Comparison of ENCODE assay signal across 9 cellular contexts in genomic region chr17:58757162-58757613, GRCh38. TPM values are rescaled to one million over a fixed set of nuclear protein-coding genes. Genes with fewer than 3 reads are reported as not detected.
A peak's percentile ranks its signal among the peaks of the same experiment; 100 is the strongest.
DNase-seq lines count a peak whose midpoint lies in the region; ATAC-seq and TF ChIP-seq lines count a peak whose summit lies in the region.
"Had no signal": no experiment of that assay in that cellular context is flagged by ENCODE, and none has a peak within 500 bp of the region (broad histone marks: within the 10 kb centered on the region; RNA-seq: fewer than 3 reads in every experiment).

No MANE protein-coding gene starts in this region.

- no peak overlapping the region for H3K27ac Mint-ChIP-seq in activated CD8-positive, alpha-beta T cell treated with anti-CD3 and anti-CD28 coated beads, Interleukin-2, amount 10 ng/mL, durations not matched to agents 7 days and 5 days
- no peak overlapping the region for H3K27ac Mint-ChIP-seq in memory B cell

- H3K27ac ChIP-seq in A673 (ENCODE audit: low read depth, low read length, poor library complexity, severe bottlenecking) (no peak overlapping the region), adrenal gland (peak overlapping the region in 2 of 5 donors; percentile 4 to 6), PC-9 (no peak overlapping the region)

- POLR2A ChIA-PET in A673 (lab: Charles Lee; ENCODE audit: low non-redundant PET), result interaction anchor here (0.6 kb wide), 1 partner anchor 453 kb away, joined by 3 read pairs; the partner anchor contains the start of gene SMG8
- POLR2A ChIA-PET in activated CD8-positive, alpha-beta T cell treated with anti-CD3 and anti-CD28 coated beads, Interleukin-2, amount 10 ng/mL, durations not matched to agents 7 days and 5 days (lab: Charles Lee), result interaction anchor here (2.3 kb wide), 1 partner anchor 125 kb away, joined by 9 read pairs; no protein-coding TSS in a partner anchor
- POLR2A ChIA-PET in PC-9 (lab: Charles Lee; ENCODE audit: unreplicated experiment), result no interaction called here

- peaks cover 3% of the 10 kb centered on the region for H3K4me1 ChIP-seq in A673 (ENCODE audit: insufficient read depth, low read length, poor library complexity, severe bottlenecking)
- H3K4me1 ChIP-seq in ES-I3 (ENCODE audit: insufficient read depth, low read length), result peaks cover 8% of the 10 kb centered on the region
- peaks cover 0 to 17% of the 10 kb centered on the region in 2 donors for H3K4me1 ChIP-seq in adrenal gland (replicated peaks in 1 of 2)
- no peaks in the 10 kb centered on the region for H3K4me1 ChIP-seq in PC-9 (replicated peaks; ENCODE audit: insufficient read depth)

- no peaks in the 10 kb centered on the region for H4K20me1 ChIP-seq in PC-9 (ENCODE audit: insufficient read depth)

- no peak overlapping the region for H3K4me2 ChIP-seq in PC-9

- no peaks in the 10 kb centered on the region for H3F3A ChIP-seq in PC-9 (ENCODE audit: insufficient read depth, low read depth)

- H3K9me3 ChIP-seq in A673 (ENCODE audit: low read depth, low read length, poor library complexity, severe bottlenecking) (no peaks in the 10 kb centered on the region), ES-I3 (ENCODE audit: control insufficient read depth, insufficient read depth, low read length) (no peaks in the 10 kb centered on the region), adrenal gland (replicated peaks in 1 of 3) (no peaks in the 10 kb centered on the region), PC-9 (ENCODE audit: insufficient read depth, low read depth) (no peaks in the 10 kb centered on the region)

- H3K9me2 ChIP-seq in PC-9 (ENCODE audit: insufficient read depth), result no peaks in the 10 kb centered on the region

- H3K36me3 ChIP-seq in A673 (ENCODE audit: insufficient read depth, low read length, poor library complexity, severe bottlenecking) (no peaks in the 10 kb centered on the region), ES-I3 (ENCODE audit: insufficient read depth, low read length) (no peaks in the 10 kb centered on the region), adrenal gland (replicated peaks in 1 of 2) (no peaks in the 10 kb centered on the region), PC-9 (ENCODE audit: low read depth) (no peaks in the 10 kb centered on the region)

- H3K27me3 Mint-ChIP-seq in activated CD8-positive, alpha-beta T cell treated with anti-CD3 and anti-CD28 coated beads, Interleukin-2, amount 10 ng/mL, durations not matched to agents 7 days and 5 days (ENCODE audit: low read depth), result peaks cover 60% of the 10 kb centered on the region
- peaks cover 14% of the 10 kb centered on the region for H3K27me3 Mint-ChIP-seq in memory B cell

- TF ChIP-seq POLR2A in adrenal gland (IDR thresholded peaks at IDR 0.05), result no peak

- CTCF ChIA-PET in A673 (lab: Charles Lee), result no interaction called here
- CTCF ChIA-PET in activated CD8-positive, alpha-beta T cell treated with anti-CD3 and anti-CD28 coated beads, Interleukin-2, amount 10 ng/mL, durations not matched to agents 7 days and 5 days (lab: Charles Lee), result interaction anchor here (1.3 kb wide), 1 partner anchor 248 kb away, joined by 3 read pairs; no protein-coding TSS in a partner anchor
- CTCF ChIA-PET in PC-9 (lab: Charles Lee), result no interaction called here

- ATAC-seq in activated CD8-positive, alpha-beta T cell treated with anti-CD3 and anti-CD28 coated beads, Interleukin-2, amount 10 ng/mL, durations not matched to agents 7 days and 5 days, result no peak
- ATAC-seq in memory B cell (ENCODE audit: low read depth), result no peak

- no peaks in the 10 kb centered on the region for H3K36me3 Mint-ChIP-seq in activated CD8-positive, alpha-beta T cell treated with anti-CD3 and anti-CD28 coated beads, Interleukin-2, amount 10 ng/mL, durations not matched to agents 7 days and 5 days (ENCODE audit: low read depth)
- H3K36me3 Mint-ChIP-seq in memory B cell, result no peaks in the 10 kb centered on the region

- DNase-seq in A673 (ENCODE audit: low spot score) (no peak), memory B cell (ENCODE audit: low spot score in 2 of 2) (no peak), occipital lobe (lab: John Stamatoyannopoulos, UW) (no peak), adrenal gland (no peak), mesenteric fat pad (ENCODE audit: low spot score) (no peak), PC-9 (no peak)
- DNase-seq in activated CD8-positive, alpha-beta T cell treated with anti-CD3 and anti-CD28 coated beads, Interleukin-2, amount 10 ng/mL, durations not matched to agents 7 days and 5 days, result no peak

- H3K4me3 Mint-ChIP-seq in activated CD8-positive, alpha-beta T cell treated with anti-CD3 and anti-CD28 coated beads, Interleukin-2, amount 10 ng/mL, durations not matched to agents 7 days and 5 days, result peak overlapping the region; percentile 81
- peak overlapping the region; percentile 88 for H3K4me3 Mint-ChIP-seq in memory B cell

- WGBS in adrenal gland, 4 donors, result 21 to 35% (median 23%) methylated on average over 5 of the region's 5 CpGs

- peaks cover 10% of the 10 kb centered on the region for H3K4me1 Mint-ChIP-seq in activated CD8-positive, alpha-beta T cell treated with anti-CD3 and anti-CD28 coated beads, Interleukin-2, amount 10 ng/mL, durations not matched to agents 7 days and 5 days (ENCODE audit: low read depth)
- H3K4me1 Mint-ChIP-seq in memory B cell, result peaks cover 12% of the 10 kb centered on the region

- BruUV-seq in A673 (replicated peaks; lab: Mats Ljungman, UMichigan) (TSS peak; percentile 53), PC-9 (replicated peaks; lab: Mats Ljungman, UMichigan) (no TSS peak)

- H2AFZ ChIP-seq in PC-9, result no peak overlapping the region

- H3K79me2 ChIP-seq in PC-9 (ENCODE audit: low read depth), result no peaks in the 10 kb centered on the region

- TF ChIP-seq CTCF in A673 (conservative IDR thresholded peaks at IDR 0.05; ENCODE audit: low read depth, low read length) (no peak), adrenal gland (IDR thresholded peaks at IDR 0.05) (no peak), PC-9 (conservative IDR thresholded peaks at IDR 0.05) (no peak)

- H3K4me3 ChIP-seq in A673 (ENCODE audit: low read depth, low read length, poor library complexity, severe bottlenecking), result peak overlapping the region; percentile 90
- H3K4me3 ChIP-seq in adrenal gland, result peak overlapping the region in 2 of 4 donors; percentile 74 to 76
- H3K4me3 ChIP-seq in PC-9, result no peak overlapping the region

- no peaks in the 10 kb centered on the region for H3K9me3 Mint-ChIP-seq in activated CD8-positive, alpha-beta T cell treated with anti-CD3 and anti-CD28 coated beads, Interleukin-2, amount 10 ng/mL, durations not matched to agents 7 days and 5 days (ENCODE audit: insufficient read depth)
- no peaks in the 10 kb centered on the region for H3K9me3 Mint-ChIP-seq in memory B cell

- H3K27me3 ChIP-seq in A673 (replicated peaks; ENCODE audit: insufficient read depth, low read depth, low read length, poor library complexity) (no peaks in the 10 kb centered on the region), adrenal gland (no peaks in the 10 kb centered on the region), PC-9 (ENCODE audit: insufficient read depth, low read depth) (peaks cover 49% of the 10 kb centered on the region)

- intact Hi-C loops in A673 (cut with micrococcal nuclease; ENCODE audit: unreplicated experiment) (no loop called here), adrenal gland (cut with DNase I) (no loop called here), PC-9 (cut with micrococcal nuclease; ENCODE audit: unreplicated experiment) (loop anchor here (5.0 kb wide), 1 partner anchor 520 kb away; the partner anchor contains the start of gene LPO)

- peak overlapping the region; percentile 84 for H3K9ac ChIP-seq in ES-I3 (ENCODE audit: low read depth, low read length)

RNA-seq across cellular contexts. Expression of gene PPM1E, which starts 1.5 kb away (rescaled TPM):
- 6.0 and 8.4 TPM in 2 replicates for total RNA-seq in A673 (2021)
- total RNA-seq in activated CD8-positive, alpha-beta T cell treated with anti-CD3 and anti-CD28 coated beads, Interleukin-2, amount 10 ng/mL, durations not matched to agents 7 days and 5 days, result not detected
- 55.1 TPM for total RNA-seq in occipital lobe
- total RNA-seq in adrenal gland, result 10 to 100 TPM in 6 of 8 donors, 1 to 10 TPM in 2; 7.3 to 19.0 (median 12.0) TPM
- 10 to 100 TPM in 1 of 3 donors, 1 to 10 TPM in 2; 1.8 to 11.8 (median 2.6) TPM for polyA plus RNA-seq in adrenal gland
- total RNA-seq in mesenteric fat pad, result 0.13 TPM
- 0.04 and 0.05 TPM in 2 replicates for total RNA-seq in PC-9 (2021)
- total RNA-seq: mononuclear cell had no signal
